In genomic region chr2:61045999-61046398, GRCh38 we compare ENCODE assay signal across 1 cellular context.
TF ChIP-seq lines count a peak whose summit lies in the region.

No MANE protein-coding gene starts in this region.

TF ChIP-seq in HEK293, 187 proteins besides CTCF, POLR2A, EP300 and RAD21 (continued from another document):
- TF ChIP-seq ZBTB21 (tag by site-specific recombination; IDR thresholded peaks at IDR 0.05) (peak; percentile 64), ZNF530 (tag by site-specific recombination; IDR thresholded peaks at IDR 0.05; ENCODE audit: low read depth) (no peak), ZNF660 (tag by site-specific recombination; IDR thresholded peaks at IDR 0.05) (0 out of 2 replicates have a peak, but pooled peaks have one; percentile 23), PATZ1 (tag by site-specific recombination; IDR thresholded peaks at IDR 0.05) (0 out of 2 replicates have a peak, but pooled peaks have one; percentile 41), ZNF639 (tag by site-specific recombination; IDR thresholded peaks at IDR 0.05) (0 out of 2 replicates have a peak, but pooled peaks have one; percentile 55), ZNF112 (tag by site-specific recombination; IDR thresholded peaks at IDR 0.05) (no peak), PRDM10 (tag by site-specific recombination; IDR thresholded peaks at IDR 0.05) (0 out of 2 replicates have a peak, but pooled peaks have one; percentile 41), ZNF843 (tag by site-specific recombination; IDR thresholded peaks at IDR 0.05) (peak; percentile 68; the same call in 1 of the 2 replicates), ZNF501 (tag by site-specific recombination; IDR thresholded peaks at IDR 0.05) (no peak), HOXD13 (CRISPR knock-in tag; IDR thresholded peaks at IDR 0.05; ENCODE audit: borderline replicate concordance) (no peak), BCL11A (tag by site-specific recombination; IDR thresholded peaks at IDR 0.05; ENCODE audit: low read depth) (no peak), ZBTB1 (tag by site-specific recombination; IDR thresholded peaks at IDR 0.05) (no peak)
